ENCODE assay signal across 16 cellular contexts in genomic region chr10:88028072-88028471, GRCh38.
DNase-seq lines count a peak whose midpoint lies in the region; ATAC-seq and TF ChIP-seq lines count a peak whose summit lies in the region.
"Had no signal": no experiment of that assay in that cellular context is flagged by ENCODE, and none has a peak within 500 bp of the region (broad histone marks: within the 10 kb centered on the region; RNA-seq: fewer than 3 reads in every experiment).

No MANE protein-coding gene starts in this region.

- H3K4me1 Mint-ChIP-seq in T-cell: peaks cover 14 to 29% (median 18%) of the 10 kb centered on the region in 3 donors
- H3K4me1 Mint-ChIP-seq in stimulated activated memory B cell treated with anti-CD40 and anti-IgM and Interleukin-4, amounts not matched to agents 10 μg/mL and 1 μg/mL and 100 μg/mL, for 72 hours: peaks cover 18% of the 10 kb centered on the region

- no peaks in the 10 kb centered on the region for H3K36me3 ChIP-seq in colonic mucosa
- H3K36me3 ChIP-seq: ascending aorta, gastrocnemius medialis, prostate gland, upper lobe of left lung had no signal

- no peak overlapping the region for H3K9ac ChIP-seq in colonic mucosa (ENCODE audit: low read depth in 2 of 2, low read length in 2 of 2)

- TF ChIP-seq CTCF in colonic mucosa (IDR thresholded peaks at IDR 0.05): no peak

- CTCF ChIA-PET in T-cell (lab: Charles Lee): interaction anchor here in 1 of 2 donors (0.5 kb wide), 1 partner anchor 168 kb away, joined by 4 read pairs; no protein-coding TSS in a partner anchor

- no peaks in the 10 kb centered on the region for H3K27me3 ChIP-seq in colonic mucosa
- H3K27me3 ChIP-seq: ascending aorta, gastrocnemius medialis, upper lobe of left lung had no signal

- no peaks in the 10 kb centered on the region for H3K36me3 Mint-ChIP-seq in T-cell
- H3K36me3 Mint-ChIP-seq in stimulated activated memory B cell treated with anti-CD40 and anti-IgM and Interleukin-4, amounts not matched to agents 10 μg/mL and 1 μg/mL and 100 μg/mL, for 72 hours: no peaks in the 10 kb centered on the region

- H3K27me3 Mint-ChIP-seq in T-cell: no peaks in the 10 kb centered on the region
- no peaks in the 10 kb centered on the region for H3K27me3 Mint-ChIP-seq in stimulated activated memory B cell treated with anti-CD40 and anti-IgM and Interleukin-4, amounts not matched to agents 10 μg/mL and 1 μg/mL and 100 μg/mL, for 72 hours
- H3K27me3 Mint-ChIP-seq: stimulated activated naive CD8-positive, alpha-beta T cell treated with anti-CD3 and anti-CD28 coated beads, Interleukin-15, Interleukin-2, amounts not matched to agents 100 ng/mL and 50 ng/mL, for 24 hours had no signal

- no peak overlapping the region for H3K4me3 Mint-ChIP-seq in T-cell
- H3K4me3 Mint-ChIP-seq in stimulated activated memory B cell treated with anti-CD40 and anti-IgM and Interleukin-4, amounts not matched to agents 10 μg/mL and 1 μg/mL and 100 μg/mL, for 72 hours: no peak overlapping the region
- H3K4me3 Mint-ChIP-seq: stimulated activated naive CD8-positive, alpha-beta T cell treated with anti-CD3 and anti-CD28 coated beads, Interleukin-15, Interleukin-2, amounts not matched to agents 100 ng/mL and 50 ng/mL, for 24 hours had no signal

- no peaks in the 10 kb centered on the region for H3K9me3 ChIP-seq in colonic mucosa
- H3K9me3 ChIP-seq: ascending aorta, gastrocnemius medialis, prostate gland, upper lobe of left lung had no signal

- no peak overlapping the region for H3K27ac ChIP-seq in colonic mucosa
- H3K27ac ChIP-seq: ascending aorta, prostate gland had no signal

- no peaks in the 10 kb centered on the region for H3K4me1 ChIP-seq in colonic mucosa
- H3K4me1 ChIP-seq: ascending aorta, gastrocnemius medialis, prostate gland, upper lobe of left lung had no signal

- H3K9me3 Mint-ChIP-seq in T-cell: peaks cover 0 to 4% (median 4%) of the 10 kb centered on the region in 3 donors
- no peaks in the 10 kb centered on the region for H3K9me3 Mint-ChIP-seq in stimulated activated memory B cell treated with anti-CD40 and anti-IgM and Interleukin-4, amounts not matched to agents 10 μg/mL and 1 μg/mL and 100 μg/mL, for 72 hours

- ATAC-seq in HG03442 (IDR thresholded peaks at IDR 0.05; ENCODE audit: unreplicated experiment): peak; percentile 10
- no peak for ATAC-seq in T-cell (replicated peaks in 1 of 4)
- ATAC-seq in stimulated activated memory B cell treated with anti-CD40 and anti-IgM and Interleukin-4, amounts not matched to agents 10 μg/mL and 1 μg/mL and 100 μg/mL, for 72 hours: no peak

- POLR2A ChIA-PET in T-cell (lab: Charles Lee): no interaction called here

- DNase-seq in SIG-M5 treated with dmso at 0.1 percent for 504 hours (lab: John Stamatoyannopoulos, UW; ENCODE audit: unreplicated experiment): peak; percentile 27
- no peak for DNase-seq in SIG-M5 (lab: John Stamatoyannopoulos, UW)
- no peak for DNase-seq in T-cell
- no peak for DNase-seq in medulla oblongata (ENCODE audit: extremely low spot score)
- DNase-seq in NCI-H187 treated with DMSO at 0.1 percent for 48 hours (lab: John Stamatoyannopoulos, UW): no peak
- DNase-seq in colonic mucosa: no peak
- DNase-seq: Calu3, left ventricle myocardium superior, NCI-H345 had no signal

- no peak overlapping the region for H3K4me3 ChIP-seq in colonic mucosa
- H3K4me3 ChIP-seq: ascending aorta, gastrocnemius medialis, prostate gland, upper lobe of left lung had no signal

- H3K27ac Mint-ChIP-seq in T-cell: peak overlapping the region; percentile 57 to 80
- H3K27ac Mint-ChIP-seq in stimulated activated memory B cell treated with anti-CD40 and anti-IgM and Interleukin-4, amounts not matched to agents 10 μg/mL and 1 μg/mL and 100 μg/mL, for 72 hours: peak overlapping the region; percentile 48
- H3K27ac Mint-ChIP-seq: stimulated activated naive CD8-positive, alpha-beta T cell treated with anti-CD3 and anti-CD28 coated beads, Interleukin-15, Interleukin-2, amounts not matched to agents 100 ng/mL and 50 ng/mL, for 24 hours had no signal

- intact Hi-C loops in colonic mucosa (cut with DNase I): no loop called here
